1 cellular context compared by ENCODE assay signal in genomic region chr5:126234563-126235195, GRCh38.
TF ChIP-seq lines count a peak whose summit lies in the region.

No MANE protein-coding gene starts in this region.

TF ChIP-seq in HepG2, 621 proteins besides CTCF, POLR2A, EP300 and RAD21 (continued from another document):
- TF ChIP-seq AHDC1 (CRISPR knock-in tag; IDR thresholded peaks at IDR 0.05; ENCODE audit: borderline replicate concordance), result no peak
- TF ChIP-seq MED13 (CRISPR knock-in tag; IDR thresholded peaks at IDR 0.05), result no peak
- no peak for TF ChIP-seq SPEN (CRISPR knock-in tag; IDR thresholded peaks at IDR 0.05; ENCODE audit: low read depth)
- 0 out of 2 replicates have a peak, but pooled peaks have one; percentile 18 for TF ChIP-seq FOXA3 (CRISPR knock-in tag; IDR thresholded peaks at IDR 0.05)
- peak; percentile 47; the same call in 1 of the 2 replicates for TF ChIP-seq SMC3 (IDR thresholded peaks at IDR 0.05; ENCODE audit: low read length)
- TF ChIP-seq ZNF782 (CRISPR knock-in tag; IDR thresholded peaks at IDR 0.05; ENCODE audit: borderline replicate concordance), result no peak
- no peak for TF ChIP-seq ZBTB7A (CRISPR knock-in tag; IDR thresholded peaks at IDR 0.05)
- TF ChIP-seq POLR2AphosphoS2 (IDR thresholded peaks at IDR 0.05; ENCODE audit: low read depth, low read length), result no peak
- TF ChIP-seq HCFC1 (IDR thresholded peaks at IDR 0.05; ENCODE audit: low read depth, low read length), result no peak
